Comparison of ENCODE assay signal across 8 cellular contexts in the genomic region with DNA sequence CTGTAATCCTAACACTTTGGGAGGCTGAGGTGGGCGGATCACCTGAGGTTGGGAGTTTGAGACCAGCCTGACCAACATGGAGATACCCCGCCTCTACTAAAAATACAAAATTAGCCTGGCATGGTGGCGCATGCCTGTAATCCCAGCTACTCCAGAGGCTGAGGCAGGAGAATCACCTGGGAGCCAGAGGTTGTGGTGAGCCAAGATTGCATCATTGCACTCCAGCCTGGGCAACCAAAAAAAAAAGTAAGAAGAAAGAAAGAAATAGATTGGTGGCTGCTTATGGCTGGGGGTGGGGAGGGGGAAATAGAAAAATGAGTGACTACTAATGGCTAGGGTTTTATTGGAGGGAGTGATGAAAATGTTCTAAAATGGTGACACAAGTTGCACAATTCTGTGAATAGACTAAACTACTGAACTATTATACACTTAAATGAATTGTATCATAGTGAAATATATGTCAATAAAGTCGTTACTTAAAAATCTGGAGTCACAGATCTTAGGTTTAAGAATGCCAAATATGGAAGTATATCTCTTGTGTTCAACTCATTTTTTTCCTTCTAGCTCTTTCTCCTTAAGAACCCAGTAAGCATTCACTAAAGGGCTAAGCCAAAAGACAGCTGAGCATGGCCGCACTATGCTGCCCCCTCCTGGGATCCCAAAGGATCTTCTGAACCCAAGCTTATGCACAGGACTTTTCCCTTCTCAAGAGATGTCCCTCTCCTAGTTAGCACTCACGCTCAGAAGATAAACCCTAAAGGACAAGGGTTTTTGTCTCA. TPM values are rescaled to one million over a fixed set of nuclear protein-coding genes. Genes with fewer than 3 reads are reported as not detected.
DNase-seq lines count a peak whose midpoint lies in the region; ATAC-seq lines count a peak whose summit lies in the region.

No MANE protein-coding gene starts in this region.

- CTCF ChIA-PET in activated naive CD4-positive, alpha-beta T cell treated with anti-CD3 and anti-CD28 coated beads, Interleukin-2, amount 10 ng/mL, durations not matched to agents 7 days and 5 days (lab: Charles Lee) = interaction anchor here (0.8 to 12.7 kb wide), 9 partner anchors 10 to 705 kb away, joined by 3 to 717 read pairs (median 4); a partner anchor contains a TSS

- H3K4me1 Mint-ChIP-seq in activated naive CD4-positive, alpha-beta T cell treated with anti-CD3 and anti-CD28 coated beads, Interleukin-2, amount 10 ng/mL, durations not matched to agents 7 days and 5 days = peaks cover 16% of the 10 kb centered on the region

- ATAC-seq in HG02763 (IDR thresholded peaks at IDR 0.05; ENCODE audit: unreplicated experiment) (no peak), HG03095 (IDR thresholded peaks at IDR 0.05; ENCODE audit: unreplicated experiment) (no peak)

- H3K9me3 Mint-ChIP-seq in activated naive CD4-positive, alpha-beta T cell treated with anti-CD3 and anti-CD28 coated beads, Interleukin-2, amount 10 ng/mL, durations not matched to agents 7 days and 5 days = no peaks in the 10 kb centered on the region

- intact Hi-C loops in head of caudate nucleus (cut with DNase I) = loop anchor here (2.0 to 10.0 kb wide), 2 partner anchors 48 to 186 kb away; a partner anchor contains a TSS

- H3K36me3 Mint-ChIP-seq in activated naive CD4-positive, alpha-beta T cell treated with anti-CD3 and anti-CD28 coated beads, Interleukin-2, amount 10 ng/mL, durations not matched to agents 7 days and 5 days = no peaks in the 10 kb centered on the region

- peak; percentile 74 for DNase-seq in COLO829 (ENCODE audit: low spot score)
- DNase-seq in HUDEP-2 (lab: John Stamatoyannopoulos, UW; ENCODE audit: unreplicated experiment in 76 of 76) = peak in 49 of 76 experiments; percentile 4 to 65 (median 28)
- peak; percentile 92 for DNase-seq in OCI-M1 (lab: John Stamatoyannopoulos, UW)
- peak; percentile 45 for DNase-seq in activated naive CD4-positive, alpha-beta T cell treated with anti-CD3 and anti-CD28 coated beads, Interleukin-2, amount 10 ng/mL, durations not matched to agents 7 days and 5 days
- DNase-seq in head of caudate nucleus = peak; percentile 31 to 87 (median 70)
- peak; percentile 63 for DNase-seq in renal cortical epithelial cell (ENCODE audit: low read depth)

- no peak overlapping the region for H3K27ac Mint-ChIP-seq in activated naive CD4-positive, alpha-beta T cell treated with anti-CD3 and anti-CD28 coated beads, Interleukin-2, amount 10 ng/mL, durations not matched to agents 7 days and 5 days

- H3K4me3 Mint-ChIP-seq in activated naive CD4-positive, alpha-beta T cell treated with anti-CD3 and anti-CD28 coated beads, Interleukin-2, amount 10 ng/mL, durations not matched to agents 7 days and 5 days = no peak overlapping the region

- H3K27me3 Mint-ChIP-seq in activated naive CD4-positive, alpha-beta T cell treated with anti-CD3 and anti-CD28 coated beads, Interleukin-2, amount 10 ng/mL, durations not matched to agents 7 days and 5 days = peaks cover 43% of the 10 kb centered on the region

RNA-seq across cellular contexts. Expression of a gene that starts 3.2 kb away (rescaled TPM):
- 0.35 and 1.5 TPM in 2 replicates for total RNA-seq in renal cortical epithelial cell

RNA-seq across cellular contexts. Expression of a gene that starts 52.7 kb away (rescaled TPM):
- 156 and 195 TPM in 2 replicates for total RNA-seq in renal cortical epithelial cell

Comparison
In these comparisons a context has a peak if more than half of its experiments do, and no peak if none do; other contexts are left out.
1. DNase-seq: peak in every context shown above with its lines; median percentile 92 in OCI-M1; 74 in COLO829; 70 in head of caudate nucleus; 63 in renal cortical epithelial cell; 45 in activated naive CD4-positive, alpha-beta T cell treated with anti-CD3 and anti-CD28 coated beads, Interleukin-2, amount 10 ng/mL, durations not matched to agents 7 days and 5 days; 28 in HUDEP-2.